9 cellular contexts compared by ENCODE assay signal in the genomic region with DNA sequence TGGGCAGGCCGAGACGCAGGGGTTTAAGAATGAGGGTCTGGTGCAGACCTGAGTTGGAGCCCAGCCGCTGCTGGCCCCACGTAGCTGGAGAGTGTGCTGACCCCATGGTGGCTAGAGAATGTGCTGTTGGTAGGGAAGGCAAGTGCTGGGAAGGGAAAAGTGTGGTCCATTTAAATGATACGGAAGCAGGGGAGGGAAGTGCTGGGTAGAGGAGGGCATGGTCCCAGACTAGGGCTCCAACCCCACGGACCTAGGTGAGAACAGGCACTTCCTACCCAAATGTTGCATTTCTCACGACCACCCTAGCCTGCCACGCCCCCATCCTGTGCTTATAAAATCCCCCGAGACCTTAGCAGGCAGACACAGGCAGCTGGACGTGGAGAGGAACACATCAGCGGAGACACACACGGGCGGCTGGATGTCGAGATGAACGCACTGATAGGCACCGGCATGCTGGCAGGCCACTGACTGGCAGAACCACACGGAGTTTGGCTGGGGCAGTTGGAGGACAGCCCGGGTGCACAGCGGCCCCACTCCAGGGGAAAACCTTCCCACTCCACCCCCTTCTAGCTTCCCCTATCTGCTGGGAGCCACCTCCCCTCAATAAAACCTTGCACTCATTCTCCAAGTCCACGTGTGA. TPM values are rescaled to one million over a fixed set of nuclear protein-coding genes. Genes with fewer than 3 reads are reported as not detected.
DNase-seq lines count a peak whose midpoint lies in the region; ATAC-seq, FAIRE-seq and TF ChIP-seq lines count a peak whose summit lies in the region.
"Not testable (repeated sequence)": the region's sequence is repeated elsewhere in the genome, so short reads cannot be mapped to it uniquely, and the experiment has no call there.
"Had no signal": no experiment of that assay in that cellular context is flagged by ENCODE, and none has a peak within 500 bp of the region (broad histone marks: within the 10 kb centered on the region; RNA-seq: fewer than 3 reads in every experiment).

No MANE protein-coding gene starts in this region.

- not testable (repeated sequence) for H3K9ac ChIP-seq in BLaER1 treated with 17β-estradiol and CSF1 and Interleukin-3, amounts not matched to agents 10 nM and 100 nM; K562 (ENCODE audit: insufficient read depth in 1 of 2, low read depth in 2 of 2, low read length in 2 of 2); H1 (replicated peaks in 1 of 4; ENCODE audit: extremely low read depth in 1 of 4, low read depth in 3 of 4, low read length in 3 of 4)

- not testable (repeated sequence) for H3K9me1 ChIP-seq in K562 (ENCODE audit: control insufficient read depth, insufficient read depth, low read length)

- H3K79me1 ChIP-seq in H1 (ENCODE audit: low read depth, low read length) = not testable (repeated sequence)

- not testable (repeated sequence) for H3K4ac ChIP-seq in H1 (replicated peaks; ENCODE audit: insufficient read length, low read depth, low read length)

- not testable (repeated sequence) for ATAC-seq in K562
- peak; percentile 54 for ATAC-seq in left lobe of liver
- peak; percentile 40 to 54 (median 44) for ATAC-seq in right lobe of liver

- not testable (repeated sequence) for H3K27me3 ChIP-seq in BE2C; BLaER1 treated with 17β-estradiol and CSF1 and Interleukin-3, amounts not matched to agents 10 nM and 100 nM; H1 (replicated peaks in 1 of 4; ENCODE audit: control insufficient read depth in 3 of 4, extremely low read depth in 1 of 4, insufficient read depth in 3 of 4, low read length in 3 of 4); right lobe of liver
- H3K27me3 ChIP-seq in K562 (ENCODE audit: control insufficient read depth in 2 of 2, insufficient read depth in 2 of 2, low read length in 2 of 2) = peaks cover 28 to 69% of the 10 kb centered on the region in 2 experiments

- POLR2A ChIA-PET in HEK293 (lab: Yijun Ruan, JAX); H1 (lab: Charles Lee; ENCODE audit: partially characterized antibody): not testable (repeated sequence)
- POLR2A ChIA-PET in K562 (lab: Yijun Ruan, JAX) = interaction anchor here (0.6 to 0.7 kb wide), 2 partner anchors 12 to 102 kb away, joined by 3 read pairs; no protein-coding TSS in a partner anchor

- not testable (repeated sequence) for BruUV-seq in K562 (replicated peaks; lab: Mats Ljungman, UMichigan)

- H2BK12ac ChIP-seq in H1 (ENCODE audit: low read depth, low read length) = not testable (repeated sequence)

- TF ChIP-seq POLR2A in K562 (conservative IDR thresholded peaks at IDR 0.05); H1 (IDR thresholded peaks at IDR 0.05; ENCODE audit: control extremely low read depth in 1 of 2, low read depth in 2 of 2, low read length in 2 of 2); right lobe of liver (IDR thresholded peaks at IDR 0.05): not testable (repeated sequence)

- not testable (repeated sequence) for H2AFZ ChIP-seq in K562 (ENCODE audit: low read depth, low read length); H1 (ENCODE audit: low read length)

- WGBS in K562 (ENCODE audit: insufficient coverage, low coverage, missing lambda C conversion rate) = 2% methylated on average over 18 of the region's 20 CpGs
- 86% methylated on average over 12 of the region's 20 CpGs; no CpG with 5 or more reads in 1 of the 2 experiments for WGBS in H1 (ENCODE audit: extremely low coverage in 1 of 2, insufficient coverage in 1 of 2, insufficient read length in 1 of 2, insufficient replicate concordance in 2 of 2, low coverage in 1 of 2, low lambda C conversion rate in 2 of 2, missing lambda C conversion rate in 1 of 2), 2 experiments
- WGBS in right lobe of liver (ENCODE audit: insufficient coverage, low coverage, low lambda C conversion rate, missing lambda C conversion rate) = 86% methylated on average over 4 of the region's 20 CpGs

- intact Hi-C loops in K562 (cut with micrococcal nuclease); right lobe of liver (cut with DNase I): not testable (repeated sequence)

- H2BK15ac ChIP-seq in H1 (ENCODE audit: low read length) = not testable (repeated sequence)

- H2BK20ac ChIP-seq in H1 (ENCODE audit: low read length) = not testable (repeated sequence)

- H2BK5ac ChIP-seq in H1 (ENCODE audit: low read depth, low read length) = not testable (repeated sequence)

- in situ Hi-C loops in K562 (cut with MboI) = loop anchor here (5.0 kb wide), 1 partner anchor 1335 kb away; no protein-coding TSS in a partner anchor

- TF ChIP-seq RAD21 in K562 (CRISPR knock-in tag; conservative IDR thresholded peaks at IDR 0.05 in 1 of 2, IDR thresholded peaks at IDR 0.05 in 1 of 2); H1 (IDR thresholded peaks at IDR 0.05 in 1 of 2, conservative IDR thresholded peaks at IDR 0.05 in 1 of 2; ENCODE audit: low read depth in 2 of 2, low read length in 2 of 2): not testable (repeated sequence)

- H3K27ac ChIP-seq in BLaER1 treated with 17β-estradiol and CSF1 and Interleukin-3, amounts not matched to agents 10 nM and 100 nM = peak overlapping the region in 2 of 11 experiments; percentile 22 to 30; a peak in 1 of 22 replicates
- H3K27ac ChIP-seq in HEK293 (ENCODE audit: extremely low read depth, low read depth, low read length); K562 (ENCODE audit: extremely low read depth, low read depth, low read length); H1 (ENCODE audit: low read depth, low read length): not testable (repeated sequence)
- peak overlapping the region in 1 of 3 donors; percentile 29 for H3K27ac ChIP-seq in right lobe of liver

- H3K4me1 ChIP-seq in BE2C (peaks cover 12% of the 10 kb centered on the region), K562 (replicated peaks in 1 of 2; ENCODE audit: control insufficient read depth in 2 of 2, insufficient read depth in 2 of 2, low read length in 2 of 2) (peaks cover 0 to 30% of the 10 kb centered on the region in 2 experiments; a peak in 1 of 5 replicates), right lobe of liver (peaks cover 0 to 19% (median 7%) of the 10 kb centered on the region in 4 donors)
- H3K4me1 ChIP-seq in BLaER1 treated with 17β-estradiol and CSF1 and Interleukin-3, amounts not matched to agents 10 nM and 100 nM = peaks cover 0 to 85% (median 54%) of the 10 kb centered on the region in 10 experiments; a peak in 17 of 20 replicates
- H3K4me1 ChIP-seq in HEK293 (ENCODE audit: control insufficient read depth, insufficient read depth, low read length); H1 (replicated peaks in 1 of 4; ENCODE audit: control insufficient read depth in 3 of 4, insufficient read depth in 4 of 4, low read length in 3 of 4): not testable (repeated sequence)

- H3K79me2 ChIP-seq in K562 (ENCODE audit: control insufficient read depth, insufficient read depth, low read length); H1 (ENCODE audit: control insufficient read depth in 1 of 2, insufficient read depth in 2 of 2, low read length in 2 of 2): not testable (repeated sequence)

- DNase-seq in BE2C (peak; percentile 66), left lobe of liver (ENCODE audit: low spot score) (peak; percentile 85), right lobe of liver (peak; percentile 48 to 84 (median 83))
- DNase-seq in K562 (ENCODE audit: extremely low read depth in 1 of 4, low spot score in 3 of 4); H1 (ENCODE audit: low read depth in 1 of 2, low spot score in 2 of 2); urothelium cell line (ENCODE audit: low spot score): not testable (repeated sequence)

- H3K4me3 ChIP-seq in BE2C (ENCODE audit: low read depth, low read length); BLaER1 treated with 17β-estradiol and CSF1 and Interleukin-3, amounts not matched to agents 10 nM and 100 nM; HEK293 (ENCODE audit: low read depth, low read length); K562; H1 (ENCODE audit: extremely low read depth in 1 of 4, insufficient read depth in 2 of 4, low read depth in 3 of 4, low read length in 4 of 4); right lobe of liver: not testable (repeated sequence)

- CTCF ChIA-PET in HEK293 (lab: Yijun Ruan, JAX) = interaction anchor here (1.2 to 4.2 kb wide), 4 partner anchors 14 to 167 kb away, joined by 3 to 64 read pairs (median 6); no protein-coding TSS in a partner anchor
- CTCF ChIA-PET in K562 (lab: Yijun Ruan, JAX; ENCODE audit: low intra/inter-chr PET ratio) = interaction anchor here (0.6 to 4.8 kb wide), 2 partner anchors 130 to 1363 kb away, joined by 3 to 126 read pairs; no protein-coding TSS in a partner anchor
- CTCF ChIA-PET in H1 (lab: Charles Lee; ENCODE audit: partially characterized antibody) = interaction anchor here (1.1 to 11.5 kb wide), 4 partner anchors 48 to 131 kb away, joined by 3 to 98 read pairs (median 4); no protein-coding TSS in a partner anchor

- H4K8ac ChIP-seq in H1 (ENCODE audit: extremely low read depth, insufficient read depth, low read length) = not testable (repeated sequence)

- H3K36me3 ChIP-seq in BE2C; BLaER1 treated with 17β-estradiol and CSF1 and Interleukin-3, amounts not matched to agents 10 nM and 100 nM; HEK293 (ENCODE audit: control insufficient read depth in 2 of 2, insufficient read depth in 1 of 2, low read length in 2 of 2); K562 (ENCODE audit: control insufficient read depth, insufficient read depth, low read length); H1 (ENCODE audit: control insufficient read depth in 2 of 4, insufficient read depth in 4 of 4, low read length in 3 of 4); right lobe of liver: not testable (repeated sequence)

- H4K20me1 ChIP-seq in BLaER1 treated with 17β-estradiol and CSF1 and Interleukin-3, amounts not matched to agents 10 nM and 100 nM; H1 (replicated peaks in 1 of 2; ENCODE audit: control insufficient read depth in 1 of 2, insufficient read depth in 2 of 2, low read length in 2 of 2): not testable (repeated sequence)
- peaks cover 45% of the 10 kb centered on the region for H4K20me1 ChIP-seq in K562 (replicated peaks; ENCODE audit: control insufficient read depth, insufficient read depth, low read length)

- not testable (repeated sequence) for H4K91ac ChIP-seq in H1 (replicated peaks; ENCODE audit: insufficient read length, low read length)

- not testable (repeated sequence) for H3K9me3 ChIP-seq in BE2C; BLaER1 treated with 17β-estradiol and CSF1 and Interleukin-3, amounts not matched to agents 10 nM and 100 nM (replicated peaks in 1 of 11); HEK293 (ENCODE audit: control insufficient read depth, insufficient read depth, low read depth, low read length); K562 (replicated peaks; ENCODE audit: control insufficient read depth, insufficient read depth, low read depth, low read length); H1 (ENCODE audit: insufficient read depth in 2 of 2, low read depth in 1 of 2, low read length in 1 of 2); right lobe of liver

- peak overlapping the region in 10 of 11 experiments; percentile 5 to 88 (median 58); a peak in 18 of 22 replicates for H3K4me2 ChIP-seq in BLaER1 treated with 17β-estradiol and CSF1 and Interleukin-3, amounts not matched to agents 10 nM and 100 nM
- H3K4me2 ChIP-seq in K562 (ENCODE audit: insufficient read depth, low read length); H1 (ENCODE audit: insufficient read depth in 1 of 2, low read depth in 2 of 2, low read length in 2 of 2): not testable (repeated sequence)

- H3K23me2 ChIP-seq in H1 (ENCODE audit: low read depth, low read length) = not testable (repeated sequence)

- not testable (repeated sequence) for H4K5ac ChIP-seq in H1 (ENCODE audit: insufficient read length, low read depth, low read length)

- not testable (repeated sequence) for TF ChIP-seq EP300 in K562 (IDR thresholded peaks at IDR 0.05; ENCODE audit: low read length); H1 (IDR thresholded peaks at IDR 0.05; ENCODE audit: borderline replicate concordance in 1 of 2, low read depth in 2 of 2, low read length in 2 of 2)

- H3K56ac ChIP-seq in H1 (replicated peaks; ENCODE audit: insufficient read length, low read depth, low read length) = not testable (repeated sequence)

- not testable (repeated sequence) for H3K14ac ChIP-seq in H1 (ENCODE audit: insufficient read length)

- H2BK120ac ChIP-seq in H1 (replicated peaks; ENCODE audit: low read depth, low read length) = not testable (repeated sequence)

- not testable (repeated sequence) for H3K23ac ChIP-seq in H1 (ENCODE audit: insufficient read length)

- not testable (repeated sequence) for H3K18ac ChIP-seq in H1 (ENCODE audit: extremely low read depth, low read length)

- FAIRE-seq in K562 (lab: Jason Lieb, UNC) = peak; percentile 15
- FAIRE-seq in H1 (lab: Jason Lieb, UNC) = peak; percentile 19
- FAIRE-seq in urothelium cell line (lab: Jason Lieb, UNC) = peak; percentile 92

- not testable (repeated sequence) for H2AK5ac ChIP-seq in H1 (ENCODE audit: low read depth, low read length)

- not testable (repeated sequence) for TF ChIP-seq CTCF in BE2C (IDR thresholded peaks at IDR 0.05; ENCODE audit: low read depth, low read length); HEK293 (tag by site-specific recombination; IDR thresholded peaks at IDR 0.05); K562 (IDR thresholded peaks at IDR 0.05 in 2 of 3, conservative IDR thresholded peaks at IDR 0.05 in 1 of 3; ENCODE audit: insufficient read depth in 2 of 3, low read depth in 1 of 3, low read length in 3 of 3); H1 (IDR thresholded peaks at IDR 0.05; ENCODE audit: control extremely low read depth in 1 of 3, insufficient read depth in 1 of 3, low read depth in 1 of 3, low read length in 3 of 3); right lobe of liver (IDR thresholded peaks at IDR 0.05)

RNA-seq across cellular contexts. Expression of a gene that starts 18.8 kb away (rescaled TPM):
- 68.7 TPM for polyA plus RNA-seq in BE2C (2012; ENCODE audit: insufficient read depth, insufficient read length, low read depth)
- total RNA-seq in K562 (2011; cell fraction: chromatin; rRNA removed; ENCODE audit: low replicate concordance) = 0.62 and 4.8 TPM in 2 replicates
- 7.4 and 9.8 TPM in 2 replicates for total RNA-seq in K562 (2011; cell fraction: nucleolus; rRNA removed)
- total RNA-seq in K562 (2011; cell fraction: nucleoplasm; rRNA removed) = 3.2 and 3.7 TPM in 2 replicates
- total RNA-seq in K562 (2014; rRNA removed) = 1.5 and 2.3 TPM in 2 replicates
- not detected in 2 replicates for total RNA-seq in K562 (2014; rRNA removed; fragmentation: Illumina TruSeq; extraction: Trizol)
- total RNA-seq in K562 (2015; rRNA removed; fragmentation: Illumina TruSeq; extraction: Trizol) = 0.41 and 0.43 TPM in 2 replicates
- total RNA-seq in K562 (2021) = 2.8 and 3.0 TPM in 2 replicates
- 1.3 and 4.4 TPM in 2 replicates for polyA plus RNA-seq in K562 (2011; rRNA removed)
- polyA plus RNA-seq in K562 (2011; cell fraction: cytosol; rRNA removed) = 5.9 and 9.9 TPM in 2 replicates
- 2.9 and 3.5 TPM in 2 replicates for polyA plus RNA-seq in K562 (2011; cell fraction: nucleus; rRNA removed)
- 2.9 and 4.6 TPM in 2 replicates for polyA plus RNA-seq in K562 (2012)
- polyA plus RNA-seq in K562 (2014; fragmentation: Illumina TruSeq; extraction: Trizol) = 0.46 TPM in 1 of 2 replicates, not detected in the other
- under 1 TPM in 1 of 2 experiments, not detected in 1; 0.04 TPM for polyA plus RNA-seq in K562 (2014; fragmentation: Nextera tagmentation; extraction: Ambion mirVana)
- polyA plus RNA-seq in K562 (2014; rRNA removed) = 1.2 and 2.3 TPM in 2 replicates
- polyA minus RNA-seq in K562 (2011; rRNA and poly(A)+ RNA removed) = 1.0 and 1.5 TPM in 2 replicates
- polyA minus RNA-seq in K562 (2011; cell fraction: cytosol; rRNA and poly(A)+ RNA removed) = 5.1 and 13.6 TPM in 2 replicates
- 0.40 and 1.3 TPM in 2 replicates for polyA minus RNA-seq in K562 (2011; cell fraction: nucleus; rRNA and poly(A)+ RNA removed)
- total RNA-seq in H1 (2021; fragmentation: NEBNext Ultra II Directional; extraction: Animal tissue kit (Norgen Biotek cat#: 25700)) = 21.8 and 22.5 TPM in 2 replicates
- polyA plus RNA-seq in H1 (2011; rRNA removed) = 41.3 and 51.5 TPM in 2 replicates
- polyA plus RNA-seq in H1 (2011; cell fraction: cytosol; rRNA removed) = 24.6 TPM
- 24.0 TPM for polyA plus RNA-seq in H1 (2011; cell fraction: nucleus; rRNA removed)
- polyA plus RNA-seq in H1 (2012, experiment 1 of 2) = 11.0 to 25.6 TPM (median 23.1 TPM) in 4 replicates
- polyA plus RNA-seq in H1 (2012, experiment 2 of 2) = 19.1 TPM
- polyA plus RNA-seq in H1 (2013, experiment 1 of 2) = 30.2 TPM
- polyA plus RNA-seq in H1 (2013, experiment 2 of 2) = 29.2 TPM
- 10.5 and 13.6 TPM in 2 replicates for polyA minus RNA-seq in H1 (2011; rRNA and poly(A)+ RNA removed)
- 23.1 TPM for polyA minus RNA-seq in H1 (2011; cell fraction: cytosol; rRNA and poly(A)+ RNA removed)
- 9.8 TPM for polyA minus RNA-seq in H1 (2011; cell fraction: nucleus; rRNA and poly(A)+ RNA removed)
- 10.9 TPM for total RNA-seq in left lobe of liver
- 10 to 100 TPM in 2 of 6 experiments, 1 to 10 TPM in 4; 3.0 to 12.4 (median 8.5) TPM for total RNA-seq in right lobe of liver
- polyA plus RNA-seq: CD14-positive monocyte had no signal

RNA-seq across cellular contexts. Expression of a gene that starts 33.0 kb away (rescaled TPM):
- polyA plus RNA-seq in BE2C (2012; ENCODE audit: insufficient read depth, insufficient read length, low read depth) = 200 TPM
- 5.8 and 25.8 TPM in 2 replicates for total RNA-seq in K562 (2011; cell fraction: chromatin; rRNA removed; ENCODE audit: low replicate concordance)
- total RNA-seq in K562 (2011; cell fraction: nucleolus; rRNA removed) = 37.9 and 39.6 TPM in 2 replicates
- 19.9 and 28.5 TPM in 2 replicates for total RNA-seq in K562 (2011; cell fraction: nucleoplasm; rRNA removed)
- 151 and 163 TPM in 2 replicates for total RNA-seq in K562 (2014; rRNA removed)
- 14.1 and 20.0 TPM in 2 replicates for total RNA-seq in K562 (2014; rRNA removed; fragmentation: Illumina TruSeq; extraction: Trizol)
- total RNA-seq in K562 (2015; rRNA removed; fragmentation: Illumina TruSeq; extraction: Trizol) = 78.1 and 78.6 TPM in 2 replicates
- total RNA-seq in K562 (2021) = 95.3 and 101 TPM in 2 replicates
- 51.0 and 88.0 TPM in 2 replicates for polyA plus RNA-seq in K562 (2011; rRNA removed)
- 116 and 204 TPM in 2 replicates for polyA plus RNA-seq in K562 (2011; cell fraction: cytosol; rRNA removed)
- polyA plus RNA-seq in K562 (2011; cell fraction: nucleus; rRNA removed) = 72.9 and 95.1 TPM in 2 replicates
- 80.6 and 161 TPM in 2 replicates for polyA plus RNA-seq in K562 (2012)
- polyA plus RNA-seq in K562 (2014; fragmentation: Illumina TruSeq; extraction: Trizol) = 40.4 and 66.5 TPM in 2 replicates
- polyA plus RNA-seq in K562 (2014; fragmentation: Nextera tagmentation; extraction: Ambion mirVana) = 1 to 10 TPM; 3.6 to 8.1 TPM
- polyA plus RNA-seq in K562 (2014; rRNA removed) = 113 and 117 TPM in 2 replicates
- 14.8 and 17.4 TPM in 2 replicates for polyA minus RNA-seq in K562 (2011; rRNA and poly(A)+ RNA removed)
- 35.4 and 39.9 TPM in 2 replicates for polyA minus RNA-seq in K562 (2011; cell fraction: cytosol; rRNA and poly(A)+ RNA removed)
- 29.2 and 43.1 TPM in 2 replicates for polyA minus RNA-seq in K562 (2011; cell fraction: nucleus; rRNA and poly(A)+ RNA removed)
- total RNA-seq in H1 (2021; fragmentation: NEBNext Ultra II Directional; extraction: Animal tissue kit (Norgen Biotek cat#: 25700)) = 41.9 and 43.6 TPM in 2 replicates
- polyA plus RNA-seq in H1 (2011; rRNA removed) = 72.6 and 93.5 TPM in 2 replicates
- 82.8 TPM for polyA plus RNA-seq in H1 (2011; cell fraction: cytosol; rRNA removed)
- 56.9 TPM for polyA plus RNA-seq in H1 (2011; cell fraction: nucleus; rRNA removed)
- polyA plus RNA-seq in H1 (2012, experiment 1 of 2) = 26.0 to 54.5 TPM (median 49.4 TPM) in 4 replicates
- polyA plus RNA-seq in H1 (2012, experiment 2 of 2) = 59.2 TPM
- 26.6 TPM for polyA plus RNA-seq in H1 (2013, experiment 1 of 2)
- 25.1 TPM for polyA plus RNA-seq in H1 (2013, experiment 2 of 2)
- polyA minus RNA-seq in H1 (2011; rRNA and poly(A)+ RNA removed) = 12.0 and 15.2 TPM in 2 replicates
- 18.9 TPM for polyA minus RNA-seq in H1 (2011; cell fraction: cytosol; rRNA and poly(A)+ RNA removed)
- polyA minus RNA-seq in H1 (2011; cell fraction: nucleus; rRNA and poly(A)+ RNA removed) = 16.5 TPM
- 60.2 TPM for total RNA-seq in left lobe of liver
- 10 to 100 TPM; 32.6 to 79.9 (median 50.9) TPM for total RNA-seq in right lobe of liver
